In genomic region chr1:181554465-181554864, GRCh38 we compare ENCODE assay signal across 28 cellular contexts.
"Had no signal": no experiment of that assay in that cellular context is flagged by ENCODE, and none has a peak within 500 bp of the region (broad histone marks: within the 10 kb centered on the region; RNA-seq: fewer than 3 reads in every experiment).

No MANE protein-coding gene starts in this region.

- H3K27ac ChIP-seq: adrenal gland, ascending aorta, body of pancreas, SK-N-MC, VCaP had no signal

- H3K36me3 ChIP-seq: adrenal gland, ascending aorta had no signal

- H3K4me1 ChIP-seq: adrenal gland, ascending aorta, body of pancreas had no signal

- H3K27me3 ChIP-seq: adrenal gland, ascending aorta, body of pancreas had no signal

- DNase-seq: activated CD4-positive, alpha-beta T cell treated with anti-CD3 and anti-CD28 coated beads for 36 hours; activated CD4-positive, alpha-beta T cell treated with anti-CD3 and anti-CD28 coated beads, Interleukin-2, amount 50 U/mL, for 1 hour; activated CD4-positive, CD25-positive, alpha-beta regulatory T cell; activated CD8-positive, alpha-beta memory T cell treated with anti-CD3 and anti-CD28 coated beads, Interleukin-2, amount 50 U/mL, for 4 hours; activated CD8-positive, alpha-beta T cell treated with anti-CD3 and anti-CD28 coated beads for 36 hours; activated gamma-delta T cell treated with Interleukin-2 at 50 U/mL for 16 hours; activated naive CD4-positive, alpha-beta T cell treated with anti-CD3 and anti-CD28 coated beads, Interleukin-2, amount 50 U/mL, for 16 hours; activated naive CD8-positive, alpha-beta T cell treated with anti-CD3 and anti-CD28 coated beads, Interleukin-2, amount 10 ng/mL, durations not matched to agents 7 days and 5 days; activated T-cell treated with anti-CD3 and anti-CD28 coated beads, Interleukin-2, amount 50 U/mL, for 72 hours; adrenal gland; body of pancreas; Kasumi-1; NCI-H1105 treated with DMSO at 0.1 percent for 48 hours; NCI-H1436 treated with DMSO at 0.1 percent for 48 hours; NCI-H187 treated with DMSO at 0.1 percent for 48 hours; NCI-H2081 treated with DMSO at 0.1 percent for 48 hours; NCI-H446 treated with DMSO at 0.1 percent for 48 hours; NCI-H524 treated with DMSO at 0.1 percent for 48 hours; NCI-H748 treated with DMSO at 0.1 percent for 48 hours; OCI-M1; RPMI8226; T-cell; T-helper 2 cell; T1000 had no signal

- H3K9me3 ChIP-seq: adrenal gland, ascending aorta, body of pancreas had no signal

- H3K4me3 ChIP-seq: adrenal gland, ascending aorta, body of pancreas, K562, SK-N-MC had no signal
